Comparison of ENCODE assay signal across 8 cellular contexts in the genomic region with DNA sequence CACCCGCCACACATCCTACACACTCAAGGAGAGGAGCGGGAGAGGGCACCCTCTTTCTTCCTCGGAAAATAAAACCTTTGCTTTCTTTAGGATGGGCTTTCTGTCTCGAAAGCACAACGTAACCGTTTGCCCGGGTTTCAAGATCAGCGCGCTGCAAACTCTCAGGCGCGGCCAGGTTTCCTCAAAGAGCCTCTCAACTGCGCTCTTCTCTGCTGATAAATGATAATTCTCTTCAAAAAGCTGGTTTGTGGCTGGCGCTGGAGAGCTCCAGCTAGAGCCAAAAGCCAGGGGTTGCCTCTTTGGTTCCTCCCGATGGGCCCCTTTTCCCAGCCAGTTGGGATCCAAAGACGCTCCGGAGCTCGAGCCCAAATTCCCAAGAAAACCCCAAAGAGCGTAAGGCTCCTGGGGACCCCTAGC. TPM values are rescaled to one million over a fixed set of nuclear protein-coding genes. Genes with fewer than 3 reads are reported as not detected.
DNase-seq lines count a peak whose midpoint lies in the region; ATAC-seq lines count a peak whose summit lies in the region.

No MANE protein-coding gene starts in this region.

- ATAC-seq in HG03280 (IDR thresholded peaks at IDR 0.05; ENCODE audit: unreplicated experiment) = peak; percentile 26
- ATAC-seq in activated T-helper 17 cell treated with anti-CD3 and anti-CD28 coated beads, Interleukin-2, amount 50 U/mL, for 72 hours (replicated peaks) = peak; percentile 18

- H3K27ac Mint-ChIP-seq in T-helper 1 cell treated with Interleukin-12 subunit alpha and Interleukin-12 subunit beta and Interleukin-4 antibody, amounts not matched to agents 30 μg/mL and 1 μg/mL, for 36 hours = no peak overlapping the region
- peak overlapping the region; percentile 76 for H3K27ac Mint-ChIP-seq in activated T-helper 17 cell treated with anti-CD3 and anti-CD28 coated beads, Interleukin-2, amount 50 U/mL, for 72 hours

- no peaks in the 10 kb centered on the region for H3K36me3 Mint-ChIP-seq in T-helper 1 cell treated with Interleukin-12 subunit alpha and Interleukin-12 subunit beta and Interleukin-4 antibody, amounts not matched to agents 30 μg/mL and 1 μg/mL, for 36 hours (ENCODE audit: low read depth)
- H3K36me3 Mint-ChIP-seq in activated T-helper 17 cell treated with anti-CD3 and anti-CD28 coated beads, Interleukin-2, amount 50 U/mL, for 72 hours (ENCODE audit: low read depth) = no peaks in the 10 kb centered on the region

- peaks cover 58% of the 10 kb centered on the region for H3K27me3 Mint-ChIP-seq in T-helper 1 cell treated with Interleukin-12 subunit alpha and Interleukin-12 subunit beta and Interleukin-4 antibody, amounts not matched to agents 30 μg/mL and 1 μg/mL, for 36 hours (ENCODE audit: low read depth)
- peaks cover 15% of the 10 kb centered on the region for H3K27me3 Mint-ChIP-seq in activated T-helper 17 cell treated with anti-CD3 and anti-CD28 coated beads, Interleukin-2, amount 50 U/mL, for 72 hours

- peak overlapping the region; percentile 40 for H3K4me3 ChIP-seq in iPS-11a (ENCODE audit: low read depth, low read length)

- no peak for DNase-seq in T-helper 1 cell
- DNase-seq in stimulated activated CD8-positive, alpha-beta memory T cell treated with anti-CD3 and anti-CD28 coated beads, Interleukin-4, amount 100 ng/mL, for 48 hours = peak; percentile 26
- DNase-seq in SW 1271 (lab: John Stamatoyannopoulos, UW) = no peak
- DNase-seq in MV-4-11 (lab: John Stamatoyannopoulos, UW) = no peak

- H3K4me1 Mint-ChIP-seq in T-helper 1 cell treated with Interleukin-12 subunit alpha and Interleukin-12 subunit beta and Interleukin-4 antibody, amounts not matched to agents 30 μg/mL and 1 μg/mL, for 36 hours (ENCODE audit: low read depth) = peaks cover 5% of the 10 kb centered on the region
- H3K4me1 Mint-ChIP-seq in activated T-helper 17 cell treated with anti-CD3 and anti-CD28 coated beads, Interleukin-2, amount 50 U/mL, for 72 hours = peaks cover 13% of the 10 kb centered on the region

- no peaks in the 10 kb centered on the region for H3K9me3 Mint-ChIP-seq in T-helper 1 cell treated with Interleukin-12 subunit alpha and Interleukin-12 subunit beta and Interleukin-4 antibody, amounts not matched to agents 30 μg/mL and 1 μg/mL, for 36 hours
- H3K9me3 Mint-ChIP-seq in activated T-helper 17 cell treated with anti-CD3 and anti-CD28 coated beads, Interleukin-2, amount 50 U/mL, for 72 hours = no peaks in the 10 kb centered on the region

- peak overlapping the region; percentile 77 for H3K4me3 Mint-ChIP-seq in T-helper 1 cell treated with Interleukin-12 subunit alpha and Interleukin-12 subunit beta and Interleukin-4 antibody, amounts not matched to agents 30 μg/mL and 1 μg/mL, for 36 hours
- peak overlapping the region; percentile 79 for H3K4me3 Mint-ChIP-seq in activated T-helper 17 cell treated with anti-CD3 and anti-CD28 coated beads, Interleukin-2, amount 50 U/mL, for 72 hours

RNA-seq across cellular contexts. Expression of a gene that starts 0.5 kb away (rescaled TPM):
- 1 to 10 TPM; 1.8 to 3.0 TPM for total RNA-seq in activated T-helper 17 cell treated with anti-CD3 and anti-CD28 coated beads, Interleukin-2, amount 50 U/mL, for 72 hours
